29 cellular contexts compared by ENCODE assay signal in the genomic region with DNA sequence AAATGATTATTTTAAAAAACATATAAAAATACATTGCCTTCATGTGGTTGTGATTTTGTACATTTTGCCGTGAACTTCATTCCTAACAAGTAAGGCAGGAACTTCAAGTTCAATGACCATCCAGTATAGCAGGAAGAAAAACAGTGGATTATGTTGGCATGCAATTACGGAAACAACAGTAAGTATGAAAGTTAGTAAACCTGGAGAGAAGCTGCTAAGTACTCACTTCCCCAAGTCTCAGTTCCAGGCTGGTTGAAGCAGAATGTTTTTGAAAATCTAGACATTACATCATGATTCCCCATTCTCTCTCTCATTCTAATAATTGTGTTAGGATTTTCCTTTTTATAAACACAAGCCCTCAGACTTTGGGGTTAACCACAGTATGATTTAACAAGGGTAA.
"Had no signal": no experiment of that assay in that cellular context is flagged by ENCODE, and none has a peak within 500 bp of the region (broad histone marks: within the 10 kb centered on the region; RNA-seq: fewer than 3 reads in every experiment).

No MANE protein-coding gene starts in this region.

- H3K36me3 ChIP-seq: neural progenitor cell, ovary, right lobe of liver, sigmoid colon, suprapubic skin, tibial artery, transverse colon, vagina had no signal

- H3K4me3 Mint-ChIP-seq: natural killer cell; nephron; neural progenitor cell; stimulated activated memory B cell treated with anti-CD40 and anti-IgM and Interleukin-4, amounts not matched to agents 10 μg/mL and 1 μg/mL and 100 μg/mL, for 72 hours; stimulated activated naive CD8-positive, alpha-beta T cell treated with anti-CD3 and anti-CD28 coated beads, Interleukin-15, amount 100 ng/mL, for 72 hours; type B pancreatic cell had no signal

- H3K27me3 Mint-ChIP-seq: progenitor cell of endocrine pancreas; stimulated activated memory B cell treated with anti-CD40 and anti-IgM and Interleukin-4, amounts not matched to agents 10 μg/mL and 1 μg/mL and 100 μg/mL, for 72 hours; stimulated activated naive CD8-positive, alpha-beta T cell treated with anti-CD3 and anti-CD28 coated beads, Interleukin-15, amount 100 ng/mL, for 72 hours had no signal

- DNase-seq: natural killer cell; occipital lobe; ovary; posterior cingulate gyrus; psoas muscle; right cardiac atrium; right lobe of liver; sigmoid colon; small intestine; stimulated activated CD4-positive, alpha-beta T cell treated with anti-CD3 and anti-CD28 coated beads, Interleukin-15, amount 100 ng/mL, for 24 hours; stimulated activated CD4-positive, alpha-beta T cell treated with anti-CD3 and anti-CD28 coated beads, Interleukin-2, amount 100 ng/mL, for 24 hours; stimulated activated CD4-positive, alpha-beta T cell treated with anti-CD3 and anti-CD28 coated beads, Interleukin-2, amount 100 ng/mL, for 48 hours; stimulated activated CD4-positive, alpha-beta T cell treated with anti-CD3 and anti-CD28 coated beads, Interleukin-4, amount 100 ng/mL, for 24 hours; stimulated activated CD8-positive, alpha-beta memory T cell treated with anti-CD3 and anti-CD28 coated beads, Interleukin-4, amount 100 ng/mL, for 48 hours; stimulated activated naive CD4-positive, alpha-beta T cell; stimulated activated naive CD8-positive, alpha-beta T cell treated with anti-CD3 and anti-CD28 coated beads, Interleukin-15, amount 100 ng/mL, for 72 hours; stimulated activated naive CD8-positive, alpha-beta T cell treated with anti-CD3 and anti-CD28 coated beads, Interleukin-15, Interleukin-2, amounts not matched to agents 100 U/mL and 50 U/mL, for 24 hours; substantia nigra; testis; tibial artery; transverse colon had no signal

- H3K36me3 Mint-ChIP-seq: natural killer cell; neural progenitor cell; stimulated activated memory B cell treated with anti-CD40 and anti-IgM and Interleukin-4, amounts not matched to agents 10 μg/mL and 1 μg/mL and 100 μg/mL, for 72 hours; type B pancreatic cell had no signal

- H3K27ac Mint-ChIP-seq: natural killer cell; nephron; neural progenitor cell; progenitor cell of endocrine pancreas; stimulated activated memory B cell treated with anti-CD40 and anti-IgM and Interleukin-4, amounts not matched to agents 10 μg/mL and 1 μg/mL and 100 μg/mL, for 72 hours; stimulated activated naive CD8-positive, alpha-beta T cell treated with anti-CD3 and anti-CD28 coated beads, Interleukin-15, amount 100 ng/mL, for 72 hours; type B pancreatic cell had no signal

- ATAC-seq: natural killer cell; psoas muscle; right cardiac atrium; right lobe of liver; stimulated activated memory B cell treated with anti-CD40 and anti-IgM and Interleukin-4, amounts not matched to agents 10 μg/mL and 1 μg/mL and 100 μg/mL, for 72 hours; stimulated activated naive CD8-positive, alpha-beta T cell treated with anti-CD3 and anti-CD28 coated beads, Interleukin-15, amount 100 ng/mL, for 72 hours; stimulated activated naive CD8-positive, alpha-beta T cell treated with anti-CD3 and anti-CD28 coated beads, Interleukin-15, Interleukin-2, amounts not matched to agents 100 U/mL and 50 U/mL, for 24 hours had no signal

- H3K27me3 ChIP-seq: neural progenitor cell, ovary, right lobe of liver, sigmoid colon, suprapubic skin, testis, tibial artery, transverse colon, vagina had no signal

- H3K9me3 ChIP-seq: ovary, psoas muscle, right lobe of liver, sigmoid colon, suprapubic skin, testis, tibial artery, transverse colon, vagina had no signal

- H3K4me3 ChIP-seq: neural progenitor cell, ovary, psoas muscle, right lobe of liver, sigmoid colon, suprapubic skin, testis, tibial artery, transverse colon, vagina had no signal

- H3K4me1 Mint-ChIP-seq: natural killer cell; nephron; stimulated activated memory B cell treated with anti-CD40 and anti-IgM and Interleukin-4, amounts not matched to agents 10 μg/mL and 1 μg/mL and 100 μg/mL, for 72 hours; stimulated activated naive CD8-positive, alpha-beta T cell treated with anti-CD3 and anti-CD28 coated beads, Interleukin-15, amount 100 ng/mL, for 72 hours had no signal

- H3K4me1 ChIP-seq: parathyroid adenoma, psoas muscle, right lobe of liver, sigmoid colon, suprapubic skin, testis, tibial artery, transverse colon, vagina had no signal

- H3K9me3 Mint-ChIP-seq: nephron, neural progenitor cell, type B pancreatic cell had no signal

- H3K27ac ChIP-seq: neural progenitor cell, ovary, parathyroid adenoma, psoas muscle, right lobe of liver, sigmoid colon, suprapubic skin, testis, tibial artery, transverse colon, vagina had no signal
